3 cellular contexts compared by ENCODE assay signal in genomic region chr2:68677837-68678236, GRCh38. TPM values are rescaled to one million over a fixed set of nuclear protein-coding genes. Genes with fewer than 3 reads are reported as not detected.
"Had no signal": no experiment of that assay in that cellular context is flagged by ENCODE, and none has a peak within 500 bp of the region (broad histone marks: within the 10 kb centered on the region; RNA-seq: fewer than 3 reads in every experiment).

No MANE protein-coding gene starts in this region.

RNA-seq across cellular contexts. Expression of gene PROKR1, which starts 34.5 kb away (rescaled TPM):
- total RNA-seq: LHCN-M2, MCF 10A, NCI-H460 had no signal

RNA-seq across cellular contexts. Expression of gene ARHGAP25, which starts 56.8 kb away (rescaled TPM):
- total RNA-seq: LHCN-M2 had no signal
